Comparison of ENCODE assay signal across 8 cellular contexts in genomic region chr14:22871962-22872832, GRCh38. TPM values are rescaled to one million over a fixed set of nuclear protein-coding genes. Genes with fewer than 3 reads are reported as not detected.
DNase-seq lines count a peak whose midpoint lies in the region; ATAC-seq and TF ChIP-seq lines count a peak whose summit lies in the region.

No MANE protein-coding gene starts in this region.

- H3K4me1 Mint-ChIP-seq in CD4-positive, alpha-beta T cell (ENCODE audit: low read depth): peaks cover 39% of the 10 kb centered on the region
- peaks cover 37% of the 10 kb centered on the region for H3K4me1 Mint-ChIP-seq in activated T-cell treated with anti-CD3 and anti-CD28 coated beads, Interleukin-2, amount 50 U/mL, for 24 hours (ENCODE audit: low read depth)
- peaks cover 25 to 44% (median 36%) of the 10 kb centered on the region in 3 donors for H3K4me1 Mint-ChIP-seq in naive B cell
- H3K4me1 Mint-ChIP-seq in stimulated activated naive B cell treated with anti-CD40 and anti-IgM and Interleukin-4, amounts not matched to agents 10 μg/mL and 1 μg/mL and 100 μg/mL, for 72 hours: peaks cover 16 to 41% of the 10 kb centered on the region in 2 donors

- WGBS in esophagus squamous epithelium, 2 donors: 0 to 1% methylated on average over 11 to 24 of the region's 54 CpGs

- H3K9me3 ChIP-seq in CD4-positive, alpha-beta T cell (ENCODE audit: control insufficient read depth, low read length): no peaks in the 10 kb centered on the region
- H3K9me3 ChIP-seq in esophagus squamous epithelium: no peaks in the 10 kb centered on the region

- H3K27me3 ChIP-seq in CD4-positive, alpha-beta T cell (ENCODE audit: control insufficient read depth, insufficient read depth, low read length): no peaks in the 10 kb centered on the region
- H3K27me3 ChIP-seq in esophagus squamous epithelium: no peaks in the 10 kb centered on the region

- POLR2A ChIA-PET in CD4-positive, alpha-beta T cell (lab: Charles Lee): interaction anchor here (0.6 to 4.0 kb wide), 26 partner anchors 8 to 316 kb away, joined by 3 to 97 read pairs (median 6); partner anchors contain the start of genes ACIN1, AJUBA, C14orf119 and DAD1

- H3K4me3 ChIP-seq in esophagus squamous epithelium: peak overlapping the region; percentile 64 to 100 (median 88)

- TF ChIP-seq CTCF in CD4-positive, alpha-beta T cell (IDR thresholded peaks at IDR 0.05): peak; percentile 93
- TF ChIP-seq CTCF in esophagus squamous epithelium (IDR thresholded peaks at IDR 0.05): peak; percentile 93 to 99 (median 98)

- H3K4me1 ChIP-seq in esophagus squamous epithelium: peaks cover 20 to 56% (median 31%) of the 10 kb centered on the region in 3 donors

- peak overlapping the region; percentile 93 for H3K4me3 Mint-ChIP-seq in CD4-positive, alpha-beta T cell
- peak overlapping the region; percentile 88 for H3K4me3 Mint-ChIP-seq in activated T-cell treated with anti-CD3 and anti-CD28 coated beads, Interleukin-2, amount 50 U/mL, for 24 hours
- peak overlapping the region; percentile 88 to 98 (median 94) for H3K4me3 Mint-ChIP-seq in naive B cell
- H3K4me3 Mint-ChIP-seq in stimulated activated naive B cell treated with anti-CD40 and anti-IgM and Interleukin-4, amounts not matched to agents 10 μg/mL and 1 μg/mL and 100 μg/mL, for 72 hours: peak overlapping the region; percentile 90 to 91

- peak overlapping the region; percentile 93 for H3K27ac ChIP-seq in CD4-positive, alpha-beta T cell (ENCODE audit: low read depth, low read length)
- H3K27ac ChIP-seq in esophagus squamous epithelium: peak overlapping the region; percentile 97 to 100 (median 100)

- no peaks in the 10 kb centered on the region for H3K27me3 Mint-ChIP-seq in CD4-positive, alpha-beta T cell
- no peaks in the 10 kb centered on the region for H3K27me3 Mint-ChIP-seq in activated T-cell treated with anti-CD3 and anti-CD28 coated beads, Interleukin-2, amount 50 U/mL, for 24 hours
- H3K27me3 Mint-ChIP-seq in naive B cell: no peaks in the 10 kb centered on the region
- H3K27me3 Mint-ChIP-seq in stimulated activated naive B cell treated with anti-CD40 and anti-IgM and Interleukin-4, amounts not matched to agents 10 μg/mL and 1 μg/mL and 100 μg/mL, for 72 hours: no peaks in the 10 kb centered on the region

- peak in 1 of 4 donors; percentile 32 for TF ChIP-seq POLR2A in esophagus squamous epithelium (IDR thresholded peaks at IDR 0.05)

- ATAC-seq in CD4-positive, alpha-beta T cell (ENCODE audit: poor library complexity): peak; percentile 35
- ATAC-seq in GM19372 (IDR thresholded peaks at IDR 0.05; ENCODE audit: low read depth, unreplicated experiment): peak; percentile 22
- peak; percentile 60 to 70 for ATAC-seq in naive B cell (ENCODE audit: low read depth in 2 of 2)
- peak; percentile 35 to 38 for ATAC-seq in stimulated activated naive B cell treated with anti-CD40 and anti-IgM and Interleukin-4, amounts not matched to agents 10 μg/mL and 1 μg/mL and 100 μg/mL, for 72 hours (replicated peaks)

- DNase-seq in CD4-positive, alpha-beta T cell: peak; percentile 51 to 77 (median 65)
- DNase-seq in HS-27A (ENCODE audit: low read depth) (peak; percentile 77), NOMO-1 treated with dmso at 0.1 percent for 144 hours (lab: John Stamatoyannopoulos, UW; ENCODE audit: unreplicated experiment) (peak; percentile 21), esophagus squamous epithelium (lab: John Stamatoyannopoulos, UW) (no peak), naive B cell (peak; percentile 58)
- peak; percentile 84 for DNase-seq in activated T-cell treated with anti-CD3 and anti-CD28 coated beads, Interleukin-2, amount 50 U/mL, for 24 hours
- DNase-seq in stimulated activated naive B cell treated with anti-CD40 and anti-IgM and Interleukin-4, amounts not matched to agents 10 μg/mL and 1 μg/mL and 100 μg/mL, for 72 hours: peak; percentile 53

- H3K36me3 ChIP-seq in esophagus squamous epithelium: peaks cover 27 to 44% (median 39%) of the 10 kb centered on the region in 3 donors

- intact Hi-C loops in CD4-positive, alpha-beta T cell (cut with DNase I, micrococcal nuclease): loop anchor here (1.0 to 2.0 kb wide), 6 partner anchors 15 to 57 kb away; partner anchors contain the start of genes RBM23 (in 2 of the 2) and PRMT5 (in 1 of the 2)
- intact Hi-C loops in esophagus squamous epithelium (cut with DNase I): no loop called here

- peak overlapping the region; percentile 87 for H3K27ac Mint-ChIP-seq in CD4-positive, alpha-beta T cell
- peak overlapping the region; percentile 99 for H3K27ac Mint-ChIP-seq in activated T-cell treated with anti-CD3 and anti-CD28 coated beads, Interleukin-2, amount 50 U/mL, for 24 hours
- peak overlapping the region; percentile 80 to 97 (median 92) for H3K27ac Mint-ChIP-seq in naive B cell
- H3K27ac Mint-ChIP-seq in stimulated activated naive B cell treated with anti-CD40 and anti-IgM and Interleukin-4, amounts not matched to agents 10 μg/mL and 1 μg/mL and 100 μg/mL, for 72 hours: peak overlapping the region; percentile 96

- H3K9me3 Mint-ChIP-seq in CD4-positive, alpha-beta T cell: no peaks in the 10 kb centered on the region
- H3K9me3 Mint-ChIP-seq in activated T-cell treated with anti-CD3 and anti-CD28 coated beads, Interleukin-2, amount 50 U/mL, for 24 hours: no peaks in the 10 kb centered on the region
- no peaks in the 10 kb centered on the region for H3K9me3 Mint-ChIP-seq in naive B cell
- H3K9me3 Mint-ChIP-seq in stimulated activated naive B cell treated with anti-CD40 and anti-IgM and Interleukin-4, amounts not matched to agents 10 μg/mL and 1 μg/mL and 100 μg/mL, for 72 hours: no peaks in the 10 kb centered on the region

- CTCF ChIA-PET in CD4-positive, alpha-beta T cell (lab: Charles Lee): interaction anchor here (0.5 to 5.3 kb wide), 23 partner anchors 12 to 949 kb away, joined by 3 to 67 read pairs (median 4); partner anchors contain the start of genes DAD1, PRMT5, RBM23 and REM2

- peaks cover 56% of the 10 kb centered on the region for H3K36me3 Mint-ChIP-seq in CD4-positive, alpha-beta T cell (ENCODE audit: low read depth)
- peaks cover 42% of the 10 kb centered on the region for H3K36me3 Mint-ChIP-seq in activated T-cell treated with anti-CD3 and anti-CD28 coated beads, Interleukin-2, amount 50 U/mL, for 24 hours (ENCODE audit: low read depth)
- H3K36me3 Mint-ChIP-seq in naive B cell: peaks cover 5 to 7% of the 10 kb centered on the region in 2 donors
- H3K36me3 Mint-ChIP-seq in stimulated activated naive B cell treated with anti-CD40 and anti-IgM and Interleukin-4, amounts not matched to agents 10 μg/mL and 1 μg/mL and 100 μg/mL, for 72 hours: peaks cover 26 to 28% of the 10 kb centered on the region in 2 donors

RNA-seq across cellular contexts. Expression of gene LRP10, which starts 0.7 kb away (rescaled TPM):
- 10 to 100 TPM; 52.4 to 54.6 TPM for total RNA-seq in CD4-positive, alpha-beta T cell
- 100 to 1,000 TPM; 111 to 314 (median 128) TPM for total RNA-seq in esophagus squamous epithelium
- 100 to 1,000 TPM in 3 of 6 donors, 10 to 100 TPM in 3; 72.7 to 125 (median 92.6) TPM for polyA plus RNA-seq in naive B cell (ENCODE audit: low read depth in 6 of 6)

RNA-seq across cellular contexts. Expression of gene REM2, which starts 10.8 kb away (rescaled TPM):
- total RNA-seq in CD4-positive, alpha-beta T cell: 1 to 10 TPM; 9.2 to 9.4 TPM
- total RNA-seq in esophagus squamous epithelium: under 1 TPM; 0.19 to 0.83 (median 0.32) TPM
- polyA plus RNA-seq in naive B cell (ENCODE audit: low read depth in 6 of 6): 1 to 10 TPM; 1.1 to 2.3 (median 1.4) TPM

RNA-seq across cellular contexts. Expression of gene MMP14, which starts 35.8 kb away (rescaled TPM):
- total RNA-seq in CD4-positive, alpha-beta T cell: 1 to 10 TPM; 2.6 to 2.9 TPM
- total RNA-seq in esophagus squamous epithelium: 100 to 1,000 TPM in 3 of 4 donors, 10 to 100 TPM in 1; 67.9 to 127 (median 102) TPM
- polyA plus RNA-seq in naive B cell (ENCODE audit: low read depth in 6 of 6): not detected

RNA-seq across cellular contexts. Expression of gene MRPL52, which starts 42.5 kb away (rescaled TPM):
- 10 to 100 TPM; 27.6 to 29.4 TPM for total RNA-seq in CD4-positive, alpha-beta T cell
- 100 to 1,000 TPM in 1 of 4 donors, 10 to 100 TPM in 3; 32.8 to 142 (median 82.1) TPM for total RNA-seq in esophagus squamous epithelium
- 100 to 1,000 TPM in 5 of 6 donors, 10 to 100 TPM in 1; 75.0 to 232 (median 186) TPM for polyA plus RNA-seq in naive B cell (ENCODE audit: low read depth in 6 of 6)

RNA-seq across cellular contexts. Expression of gene RBM23, which starts 46.8 kb away (rescaled TPM):
- 100 to 1,000 TPM in 1 of 2 experiments, 10 to 100 TPM in 1; 87.9 to 111 TPM for total RNA-seq in CD4-positive, alpha-beta T cell
- total RNA-seq in esophagus squamous epithelium: 100 to 1,000 TPM in 1 of 4 donors, 10 to 100 TPM in 3; 40.0 to 101 (median 58.9) TPM
- 100 to 1,000 TPM in 1 of 6 donors, 10 to 100 TPM in 5; 67.8 to 123 (median 68.8) TPM for polyA plus RNA-seq in naive B cell (ENCODE audit: low read depth in 6 of 6)

Comparison
In these comparisons a context has a peak if more than half of its experiments do, and no peak if none do; other contexts are left out.
1. RNA of gene REM2, which starts 10.8 kb away (total RNA-seq): 9.2 to 9.4 TPM in CD4-positive, alpha-beta T cell; 0.19 to 0.83 TPM in esophagus squamous epithelium; every median in the first group is over 4 times any median in the second.
2. RNA of gene MMP14, which starts 35.8 kb away (total RNA-seq): 67.9 to 127 TPM in esophagus squamous epithelium; 2.6 to 2.9 TPM in CD4-positive, alpha-beta T cell; every median in the first group is over 10 times any median in the second.
3. Peak in every context shown above with its lines, with median percentiles within 50 percentile points of each other: ATAC-seq, H3K27ac Mint-ChIP-seq and H3K4me3 Mint-ChIP-seq.